8 cellular contexts compared by ENCODE assay signal in the genomic region with DNA sequence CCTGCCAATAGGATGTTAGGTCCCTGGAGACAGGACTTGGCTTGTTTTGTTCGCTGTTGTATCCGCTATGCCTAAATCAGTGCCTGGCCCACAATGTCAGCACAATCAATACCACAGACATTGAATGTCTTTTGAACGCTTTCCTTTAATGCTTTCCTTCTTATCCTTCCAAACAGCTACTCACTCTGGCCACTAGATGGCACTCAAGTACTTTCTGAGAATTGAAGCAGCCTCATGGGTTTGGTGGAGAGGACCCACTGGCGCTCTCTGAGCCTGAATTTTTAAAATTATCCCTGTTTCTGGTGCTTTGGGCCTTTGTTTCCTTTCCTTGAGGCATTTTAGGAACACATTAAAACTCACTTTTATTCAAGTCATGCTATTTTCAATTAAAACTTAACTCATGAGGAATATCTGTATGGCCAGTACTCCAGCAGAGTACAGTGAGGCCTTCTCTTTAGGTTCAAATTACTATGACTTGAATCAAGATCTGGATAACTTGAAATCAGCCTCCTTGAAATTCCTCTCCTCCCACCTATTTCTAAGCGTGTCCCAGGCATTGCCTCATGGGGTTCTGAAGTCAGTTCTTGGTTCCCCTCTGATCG. TPM values are rescaled to one million over a fixed set of nuclear protein-coding genes. Genes with fewer than 3 reads are reported as not detected.
DNase-seq lines count a peak whose midpoint lies in the region; ATAC-seq, FAIRE-seq and TF ChIP-seq lines count a peak whose summit lies in the region.

No MANE protein-coding gene starts in this region.

- H3K27ac Mint-ChIP-seq in activated T-helper 2 cell treated with anti-CD3 and anti-CD28 coated beads, Interferon-gamma antibody, Interleukin-2, Interleukin-4, amounts not matched to agents 10 μg/mL and 5 μg/mL and 100 μg/mL, durations not matched to agents 14 hours and 24 hours and 36 hours: no peak overlapping the region

- H3K9me3 ChIP-seq in psoas muscle: no peaks in the 10 kb centered on the region

- no peak overlapping the region for H3K4me3 ChIP-seq in psoas muscle

- no peak overlapping the region for H3K27ac ChIP-seq in psoas muscle

- peak; percentile 84 for DNase-seq in DMS 273 (lab: John Stamatoyannopoulos, UW; ENCODE audit: unreplicated experiment)
- DNase-seq in HS-27A (ENCODE audit: low read depth): peak; percentile 39
- DNase-seq in NOMO-1 treated with dmso at 0.1 percent for 144 hours (lab: John Stamatoyannopoulos, UW; ENCODE audit: unreplicated experiment): peak; percentile 22
- peak; percentile 39 for DNase-seq in activated T-helper 2 cell treated with anti-CD3 and anti-CD28 coated beads, Interferon-gamma antibody, Interleukin-2, Interleukin-4, amounts not matched to agents 10 μg/mL and 5 μg/mL and 100 μg/mL, durations not matched to agents 14 hours and 24 hours and 36 hours (ENCODE audit: low spot score)
- DNase-seq in frontal cortex (ENCODE audit: low spot score in 2 of 2): peak; percentile 40 to 73
- DNase-seq in psoas muscle: no peak

- H3K36me3 ChIP-seq in psoas muscle (ENCODE audit: insufficient read depth in 1 of 2, low read depth in 1 of 2): no peaks in the 10 kb centered on the region

- H3K4me1 ChIP-seq in psoas muscle: peaks cover 21% of the 10 kb centered on the region

- intact Hi-C loops in activated T-helper 2 cell treated with anti-CD3 and anti-CD28 coated beads, Interferon-gamma antibody, Interleukin-2, Interleukin-4, amounts not matched to agents 10 μg/mL and 5 μg/mL and 100 μg/mL, durations not matched to agents 14 hours and 24 hours and 36 hours (cut with micrococcal nuclease): loop anchor here (1.0 to 10.0 kb wide), 4 partner anchors 103 to 1057 kb away; a partner anchor contains a TSS
- intact Hi-C loops in psoas muscle (cut with DNase I): loop anchor here (1.0 to 5.0 kb wide), 5 partner anchors 120 to 850 kb away; a partner anchor contains a TSS

- no peaks in the 10 kb centered on the region for H3K27me3 ChIP-seq in psoas muscle (ENCODE audit: insufficient read depth in 3 of 3, low read length in 2 of 3)

- FAIRE-seq in frontal cortex (lab: Jason Lieb, UNC): no peak

- peak; percentile 53 to 72 (median 60) for ATAC-seq in psoas muscle
- no peak for ATAC-seq in GM19395 (IDR thresholded peaks at IDR 0.05; ENCODE audit: unreplicated experiment)
- ATAC-seq in GM18505 (IDR thresholded peaks at IDR 0.05; ENCODE audit: unreplicated experiment): no peak

- H3K27me3 Mint-ChIP-seq in activated T-helper 2 cell treated with anti-CD3 and anti-CD28 coated beads, Interferon-gamma antibody, Interleukin-2, Interleukin-4, amounts not matched to agents 10 μg/mL and 5 μg/mL and 100 μg/mL, durations not matched to agents 14 hours and 24 hours and 36 hours (ENCODE audit: low read depth): peaks cover 7% of the 10 kb centered on the region

- 32 to 34% (median 33%) methylated on average over 6 of the region's 6 CpGs for WGBS in psoas muscle, 3 donors

- no peak overlapping the region for H3K4me3 Mint-ChIP-seq in activated T-helper 2 cell treated with anti-CD3 and anti-CD28 coated beads, Interferon-gamma antibody, Interleukin-2, Interleukin-4, amounts not matched to agents 10 μg/mL and 5 μg/mL and 100 μg/mL, durations not matched to agents 14 hours and 24 hours and 36 hours (ENCODE audit: low read depth)

- H3K36me3 Mint-ChIP-seq in activated T-helper 2 cell treated with anti-CD3 and anti-CD28 coated beads, Interferon-gamma antibody, Interleukin-2, Interleukin-4, amounts not matched to agents 10 μg/mL and 5 μg/mL and 100 μg/mL, durations not matched to agents 14 hours and 24 hours and 36 hours (ENCODE audit: low read depth): peaks cover 5% of the 10 kb centered on the region

- no peak for TF ChIP-seq POLR2A in GM18505 (IDR thresholded peaks at IDR 0.05; ENCODE audit: borderline replicate concordance, extremely low read depth, insufficient read depth, insufficient read length)

- TF ChIP-seq CTCF in psoas muscle (IDR thresholded peaks at IDR 0.05): peak; percentile 96

- H3K4me1 Mint-ChIP-seq in activated T-helper 2 cell treated with anti-CD3 and anti-CD28 coated beads, Interferon-gamma antibody, Interleukin-2, Interleukin-4, amounts not matched to agents 10 μg/mL and 5 μg/mL and 100 μg/mL, durations not matched to agents 14 hours and 24 hours and 36 hours (ENCODE audit: low read depth): peaks cover 32% of the 10 kb centered on the region

- H3K9me3 Mint-ChIP-seq in activated T-helper 2 cell treated with anti-CD3 and anti-CD28 coated beads, Interferon-gamma antibody, Interleukin-2, Interleukin-4, amounts not matched to agents 10 μg/mL and 5 μg/mL and 100 μg/mL, durations not matched to agents 14 hours and 24 hours and 36 hours: no peaks in the 10 kb centered on the region

RNA-seq across cellular contexts. Expression of a gene that starts 3.2 kb away (rescaled TPM):
- total RNA-seq in activated T-helper 2 cell treated with anti-CD3 and anti-CD28 coated beads, Interferon-gamma antibody, Interleukin-2, Interleukin-4, amounts not matched to agents 10 μg/mL and 5 μg/mL and 100 μg/mL, durations not matched to agents 14 hours and 24 hours and 36 hours: 26.3 and 26.9 TPM in 2 replicates
- total RNA-seq in frontal cortex: 85.6 TPM
- 1 to 10 TPM; 2.8 to 5.7 (median 3.6) TPM for total RNA-seq in psoas muscle
- polyA plus RNA-seq in psoas muscle: 1 to 10 TPM; 2.7 to 3.7 (median 3.1) TPM

Comparison
In these comparisons a context has a peak if more than half of its experiments do, and no peak if none do; other contexts are left out.
1. DNase-seq: peak in DMS 273 (single experiment), HS-27A (single experiment), NOMO-1 treated with dmso at 0.1 percent for 144 hours (single experiment), activated T-helper 2 cell treated with anti-CD3 and anti-CD28 coated beads, Interferon-gamma antibody, Interleukin-2, Interleukin-4, amounts not matched to agents 10 μg/mL and 5 μg/mL and 100 μg/mL, durations not matched to agents 14 hours and 24 hours and 36 hours (single experiment) and frontal cortex (2 of 2); none in psoas muscle (0 of 2).
2. ATAC-seq: peak in psoas muscle (4 of 4); none in GM19395 (single experiment) and GM18505 (single experiment).